ENCODE assay signal across 1 cellular context in the genomic region with DNA sequence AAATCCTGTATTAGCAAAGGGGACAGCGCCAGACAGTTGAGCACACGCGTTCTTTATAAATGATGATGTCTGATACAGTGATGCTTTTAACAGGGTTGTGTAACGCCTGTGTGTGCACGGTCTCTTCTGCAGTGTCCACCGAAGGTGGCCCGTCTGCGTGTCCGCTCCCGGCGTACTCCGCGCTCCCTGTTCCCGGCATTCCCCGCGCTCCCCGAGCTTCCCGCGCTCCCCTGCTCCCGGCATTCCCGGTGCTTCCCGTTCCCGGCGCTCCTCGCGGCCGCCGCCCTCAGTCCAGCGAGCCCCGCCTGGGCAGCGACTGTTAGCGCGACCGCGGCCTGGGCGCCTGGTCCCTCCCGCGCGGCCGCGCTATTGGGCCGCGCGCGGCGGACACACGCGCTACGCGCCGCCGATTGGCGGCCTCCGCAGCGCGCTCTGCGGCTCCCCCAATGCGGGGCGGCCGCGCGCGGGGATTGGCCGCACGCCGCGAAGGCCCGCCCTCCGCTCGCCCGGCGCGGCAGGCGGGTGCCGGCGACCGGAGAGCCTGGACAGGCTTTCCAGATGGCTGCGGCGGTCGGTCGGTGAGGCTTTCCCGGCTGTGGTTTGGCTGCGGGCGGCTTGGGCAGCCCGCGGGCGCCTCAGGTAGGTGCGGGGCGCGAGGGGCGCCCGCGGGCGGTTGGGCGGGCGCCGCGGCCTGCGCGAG.
TF ChIP-seq lines count a peak whose summit lies in the region.

TSS of gene DGCR8 (plus strand) at position 497 of the 700 bp plus-strand sequence. CDS start 5,723 bp downstream, outside the sequence.

TF ChIP-seq in A549, 52 proteins besides CTCF, POLR2A, EP300 and RAD21 (continued from another document):
- TF ChIP-seq, protein P1, sequence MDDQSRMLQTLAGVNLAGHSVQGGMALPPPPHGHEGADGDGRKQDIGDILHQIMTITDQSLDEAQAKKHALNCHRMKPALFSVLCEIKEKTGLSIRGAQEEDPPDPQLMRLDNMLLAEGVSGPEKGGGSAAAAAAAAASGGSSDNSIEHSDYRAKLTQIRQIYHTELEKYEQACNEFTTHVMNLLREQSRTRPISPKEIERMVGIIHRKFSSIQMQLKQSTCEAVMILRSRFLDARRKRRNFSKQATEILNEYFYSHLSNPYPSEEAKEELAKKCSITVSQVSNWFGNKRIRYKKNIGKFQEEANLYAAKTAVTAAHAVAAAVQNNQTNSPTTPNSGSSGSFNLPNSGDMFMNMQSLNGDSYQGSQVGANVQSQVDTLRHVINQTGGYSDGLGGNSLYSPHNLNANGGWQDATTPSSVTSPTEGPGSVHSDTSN (IDR thresholded peaks at IDR 0.05): 0 out of 2 replicates have a peak, but pooled peaks have one; percentile 36
- peak; percentile 93 for TF ChIP-seq MAX (IDR thresholded peaks at IDR 0.05)
- TF ChIP-seq BCL3 (IDR thresholded peaks at IDR 0.05): peak; percentile 38; the same call in 1 of the 3 replicates
- TF ChIP-seq TP53 (CRISPR knock-in tag; IDR thresholded peaks at IDR 0.05): 0 out of 2 replicates have a peak, but pooled peaks have one; percentile 59
- no peak for TF ChIP-seq FOSB (CRISPR knock-in tag; IDR thresholded peaks at IDR 0.05)
- peak; percentile 65; the same call in 1 of the 2 replicates for TF ChIP-seq PHF8 (IDR thresholded peaks at IDR 0.05; ENCODE audit: borderline replicate concordance, low read depth)
- TF ChIP-seq, protein P2, sequence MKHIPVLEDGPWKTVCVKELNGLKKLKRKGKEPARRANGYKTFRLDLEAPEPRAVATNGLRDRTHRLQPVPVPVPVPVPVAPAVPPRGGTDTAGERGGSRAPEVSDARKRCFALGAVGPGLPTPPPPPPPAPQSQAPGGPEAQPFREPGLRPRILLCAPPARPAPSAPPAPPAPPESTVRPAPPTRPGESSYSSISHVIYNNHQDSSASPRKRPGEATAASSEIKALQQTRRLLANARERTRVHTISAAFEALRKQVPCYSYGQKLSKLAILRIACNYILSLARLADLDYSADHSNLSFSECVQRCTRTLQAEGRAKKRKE (CRISPR knock-in tag; IDR thresholded peaks at IDR 0.05; ENCODE audit: low read depth): 0 out of 2 replicates have a peak, but pooled peaks have one; percentile 25
- 0 out of 2 replicates have a peak, but pooled peaks have one; percentile 4 for TF ChIP-seq NPAS2 (CRISPR knock-in tag; IDR thresholded peaks at IDR 0.05; ENCODE audit: borderline replicate concordance)
- TF ChIP-seq, protein P3, sequence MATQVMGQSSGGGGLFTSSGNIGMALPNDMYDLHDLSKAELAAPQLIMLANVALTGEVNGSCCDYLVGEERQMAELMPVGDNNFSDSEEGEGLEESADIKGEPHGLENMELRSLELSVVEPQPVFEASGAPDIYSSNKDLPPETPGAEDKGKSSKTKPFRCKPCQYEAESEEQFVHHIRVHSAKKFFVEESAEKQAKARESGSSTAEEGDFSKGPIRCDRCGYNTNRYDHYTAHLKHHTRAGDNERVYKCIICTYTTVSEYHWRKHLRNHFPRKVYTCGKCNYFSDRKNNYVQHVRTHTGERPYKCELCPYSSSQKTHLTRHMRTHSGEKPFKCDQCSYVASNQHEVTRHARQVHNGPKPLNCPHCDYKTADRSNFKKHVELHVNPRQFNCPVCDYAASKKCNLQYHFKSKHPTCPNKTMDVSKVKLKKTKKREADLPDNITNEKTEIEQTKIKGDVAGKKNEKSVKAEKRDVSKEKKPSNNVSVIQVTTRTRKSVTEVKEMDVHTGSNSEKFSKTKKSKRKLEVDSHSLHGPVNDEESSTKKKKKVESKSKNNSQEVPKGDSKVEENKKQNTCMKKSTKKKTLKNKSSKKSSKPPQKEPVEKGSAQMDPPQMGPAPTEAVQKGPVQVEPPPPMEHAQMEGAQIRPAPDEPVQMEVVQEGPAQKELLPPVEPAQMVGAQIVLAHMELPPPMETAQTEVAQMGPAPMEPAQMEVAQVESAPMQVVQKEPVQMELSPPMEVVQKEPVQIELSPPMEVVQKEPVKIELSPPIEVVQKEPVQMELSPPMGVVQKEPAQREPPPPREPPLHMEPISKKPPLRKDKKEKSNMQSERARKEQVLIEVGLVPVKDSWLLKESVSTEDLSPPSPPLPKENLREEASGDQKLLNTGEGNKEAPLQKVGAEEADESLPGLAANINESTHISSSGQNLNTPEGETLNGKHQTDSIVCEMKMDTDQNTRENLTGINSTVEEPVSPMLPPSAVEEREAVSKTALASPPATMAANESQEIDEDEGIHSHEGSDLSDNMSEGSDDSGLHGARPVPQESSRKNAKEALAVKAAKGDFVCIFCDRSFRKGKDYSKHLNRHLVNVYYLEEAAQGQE (IDR thresholded peaks at IDR 0.05): peak; percentile 46; the same call in 1 of the 2 replicates
- TF ChIP-seq CBX8 (IDR thresholded peaks at IDR 0.05): no peak
- peak; percentile 67 to 75 for TF ChIP-seq JUN (IDR thresholded peaks at IDR 0.05)
- peak; percentile 47; the same call in 1 of the 2 replicates for TF ChIP-seq ZNF302 (CRISPR knock-in tag; IDR thresholded peaks at IDR 0.05)
- TF ChIP-seq BHLHE40 (IDR thresholded peaks at IDR 0.05; ENCODE audit: low read depth, low read length): no peak
- TF ChIP-seq KDM1A (IDR thresholded peaks at IDR 0.05; ENCODE audit: low read depth): no peak
TF ChIP-seq in A549: peak in this region for 13.
